Comparison of ENCODE assay signal across 8 cellular contexts in genomic region chr4:81493895-81494490, GRCh38. TPM values are rescaled to one million over a fixed set of nuclear protein-coding genes. Genes with fewer than 3 reads are reported as not detected.
DNase-seq lines count a peak whose midpoint lies in the region; ATAC-seq and TF ChIP-seq lines count a peak whose summit lies in the region.

No MANE protein-coding gene starts in this region.

- POLR2A ChIA-PET in RWPE1 (lab: Yijun Ruan, JAX; ENCODE audit: low non-redundant PET) = no interaction called here
- POLR2A ChIA-PET in WTC11 (lab: Charles Lee) = no interaction called here

- H3K27ac ChIP-seq in RWPE1 = no peak overlapping the region

- DNase-seq in naive B cell (peak; percentile 63), RWPE1 (ENCODE audit: low spot score) (no peak), WTC11 (ENCODE audit: low spot score) (no peak)
- DNase-seq in effector CD4-positive, alpha-beta T cell = no peak
- DNase-seq in stimulated activated naive CD4-positive, alpha-beta T cell treated with Interleukin-2 at 50 U/mL for 16 hours (lab: John Stamatoyannopoulos, UW) = no peak

- peak overlapping the region; percentile 56 for H3K27ac Mint-ChIP-seq in T-helper 1 cell treated with Interleukin-12 subunit alpha and Interleukin-12 subunit beta and Interleukin-4 antibody, amounts not matched to agents 30 μg/mL and 1 μg/mL, for 36 hours
- H3K27ac Mint-ChIP-seq in naive B cell = peak overlapping the region; percentile 92 to 98 (median 96)
- no peak overlapping the region for H3K27ac Mint-ChIP-seq in WTC11

- H3K27me3 Mint-ChIP-seq in T-helper 1 cell treated with Interleukin-12 subunit alpha and Interleukin-12 subunit beta and Interleukin-4 antibody, amounts not matched to agents 30 μg/mL and 1 μg/mL, for 36 hours (ENCODE audit: low read depth) = peaks cover 4% of the 10 kb centered on the region
- H3K27me3 Mint-ChIP-seq in naive B cell (no peaks in the 10 kb centered on the region), WTC11 (ENCODE audit: low read depth) (no peaks in the 10 kb centered on the region)

- CTCF ChIA-PET in RWPE1 (lab: Yijun Ruan, JAX) (no interaction called here), WTC11 (lab: Charles Lee) (no interaction called here)

- ATAC-seq in GM18873 (IDR thresholded peaks at IDR 0.05; ENCODE audit: low FRiP score, unreplicated experiment) = peak; percentile 74
- ATAC-seq in HG02870 (IDR thresholded peaks at IDR 0.05; ENCODE audit: unreplicated experiment) = peak; percentile 73
- peak; percentile 51 to 52 for ATAC-seq in naive B cell (ENCODE audit: low read depth in 2 of 2)
- ATAC-seq in WTC11 = no peak

- H3K4me3 Mint-ChIP-seq in T-helper 1 cell treated with Interleukin-12 subunit alpha and Interleukin-12 subunit beta and Interleukin-4 antibody, amounts not matched to agents 30 μg/mL and 1 μg/mL, for 36 hours = peak overlapping the region; percentile 57
- H3K4me3 Mint-ChIP-seq in naive B cell = peak overlapping the region; percentile 70 to 88 (median 76)
- no peak overlapping the region for H3K4me3 Mint-ChIP-seq in WTC11

- H3K36me3 Mint-ChIP-seq in T-helper 1 cell treated with Interleukin-12 subunit alpha and Interleukin-12 subunit beta and Interleukin-4 antibody, amounts not matched to agents 30 μg/mL and 1 μg/mL, for 36 hours (ENCODE audit: low read depth) = peaks cover 8% of the 10 kb centered on the region
- peaks cover 0 to 8% of the 10 kb centered on the region in 2 donors for H3K36me3 Mint-ChIP-seq in naive B cell
- H3K36me3 Mint-ChIP-seq in WTC11 = peaks cover 14% of the 10 kb centered on the region

- TF ChIP-seq CTCF in RWPE1 (conservative IDR thresholded peaks at IDR 0.05; ENCODE audit: low read depth) (no peak), WTC11 (IDR thresholded peaks at IDR 0.05) (no peak)

- H3K9me3 Mint-ChIP-seq in T-helper 1 cell treated with Interleukin-12 subunit alpha and Interleukin-12 subunit beta and Interleukin-4 antibody, amounts not matched to agents 30 μg/mL and 1 μg/mL, for 36 hours = peaks cover 15% of the 10 kb centered on the region
- peaks cover 2 to 8% (median 3%) of the 10 kb centered on the region in 7 donors for H3K9me3 Mint-ChIP-seq in naive B cell
- H3K9me3 Mint-ChIP-seq in WTC11 = peaks cover 13% of the 10 kb centered on the region

- H3K4me1 Mint-ChIP-seq in T-helper 1 cell treated with Interleukin-12 subunit alpha and Interleukin-12 subunit beta and Interleukin-4 antibody, amounts not matched to agents 30 μg/mL and 1 μg/mL, for 36 hours (ENCODE audit: low read depth) = peaks cover 36% of the 10 kb centered on the region
- peaks cover 40 to 51% (median 44%) of the 10 kb centered on the region in 3 donors for H3K4me1 Mint-ChIP-seq in naive B cell
- peaks cover 22% of the 10 kb centered on the region for H3K4me1 Mint-ChIP-seq in WTC11

TF ChIP-seq in WTC11, 78 proteins besides CTCF, POLR2A, EP300 and RAD21:
- TF ChIP-seq ZNF416 (CRISPR knock-in tag; IDR thresholded peaks at IDR 0.05) (no peak), ZMAT4 (CRISPR knock-in tag; IDR thresholded peaks at IDR 0.05) (no peak), CBFB (CRISPR knock-in tag; IDR thresholded peaks at IDR 0.05; ENCODE audit: low read depth) (no peak), NR2C2 (CRISPR knock-in tag; IDR thresholded peaks at IDR 0.05) (no peak), MAX (CRISPR knock-in tag; IDR thresholded peaks at IDR 0.05) (no peak), NFYB (CRISPR knock-in tag; conservative IDR thresholded peaks at IDR 0.05; ENCODE audit: low read depth) (no peak), ZNF232 (CRISPR knock-in tag; IDR thresholded peaks at IDR 0.05) (no peak), IRF2 (CRISPR knock-in tag; IDR thresholded peaks at IDR 0.05; ENCODE audit: borderline replicate concordance, low read depth) (no peak), JAZF1 (CRISPR knock-in tag; IDR thresholded peaks at IDR 0.05) (no peak), NR3C1 (CRISPR knock-in tag; conservative IDR thresholded peaks at IDR 0.05; ENCODE audit: low read depth) (no peak), ELF4 (CRISPR knock-in tag; IDR thresholded peaks at IDR 0.05; ENCODE audit: low read depth) (no peak), ATF6 (CRISPR knock-in tag; IDR thresholded peaks at IDR 0.05) (no peak)

RNA-seq across cellular contexts. Expression of gene RASGEF1B, which starts 22.3 kb away (rescaled TPM):
- 10 to 100 TPM; 43.9 to 75.9 (median 50.0) TPM for polyA plus RNA-seq in naive B cell (ENCODE audit: low read depth in 6 of 6)
- 3.8 to 6.9 TPM (median 4.0 TPM) in 3 replicates for total RNA-seq in WTC11 (2021)
